ENCODE assay signal across 8 cellular contexts in genomic region chr19:1650627-1651009, GRCh38. TPM values are rescaled to one million over a fixed set of nuclear protein-coding genes. Genes with fewer than 3 reads are reported as not detected.
DNase-seq lines count a peak whose midpoint lies in the region; ATAC-seq and TF ChIP-seq lines count a peak whose summit lies in the region.

No MANE protein-coding gene starts in this region.

- in situ Hi-C loops in transverse colon (cut with MboI; ENCODE audit: low pct_ligation_motif_present in 1 of 4, low pct_unique_long_range_greater_than_20kb in 1 of 4, low sequenced_read_pairs in 3 of 4), result no loop called here

- H3K27me3 ChIP-seq in heart right ventricle (no peaks in the 10 kb centered on the region), iPS-15b (ENCODE audit: control insufficient read depth, insufficient read depth, low read length) (no peaks in the 10 kb centered on the region), transverse colon (no peaks in the 10 kb centered on the region)

- H3K9ac ChIP-seq in iPS-15b (ENCODE audit: low read depth, low read length), result peak overlapping the region; percentile 88

- no peak for TF ChIP-seq EP300 in transverse colon (IDR thresholded peaks at IDR 0.05; ENCODE audit: low read depth)

- 24 to 30% methylated on average over 13 of the region's 13 CpGs for WGBS in heart right ventricle, 2 donors
- WGBS in transverse colon (ENCODE audit: low coverage in 1 of 2), 2 donors, result 13 to 22% methylated on average over 2 to 13 of the region's 13 CpGs

- TF ChIP-seq POLR2A in transverse colon (IDR thresholded peaks at IDR 0.05), result no peak

- H3K9me3 ChIP-seq in heart right ventricle (no peaks in the 10 kb centered on the region), iPS-15b (ENCODE audit: control insufficient read depth, insufficient read depth, low read length) (no peaks in the 10 kb centered on the region), transverse colon (no peaks in the 10 kb centered on the region)

- H3K27ac ChIP-seq in heart right ventricle (peak overlapping the region in 7 of 10 donors; percentile 6 to 82 (median 79)), transverse colon (peak overlapping the region; percentile 88 to 93 (median 90))

- H3K4me1 ChIP-seq in heart right ventricle (peaks cover 0 to 25% (median 16%) of the 10 kb centered on the region in 9 donors), iPS-15b (ENCODE audit: control insufficient read depth, insufficient read depth, low read length) (peaks cover 2% of the 10 kb centered on the region), transverse colon (peaks cover 8 to 21% (median 11%) of the 10 kb centered on the region in 4 donors)

- intact Hi-C loops in heart right ventricle (cut with DNase I), result loop anchor here in 6 of 10 donors (1.0 to 10.0 kb wide), 3 partner anchors 43 to 46 kb away; partner anchors contain the start of gene UQCR11 (in 6 of the 6)
- intact Hi-C loops in left cardiac atrium (cut with DNase I), result loop anchor here in 1 of 2 donors (2.0 kb wide), 1 partner anchor 44 kb away; no protein-coding TSS in a partner anchor
- intact Hi-C loops in transverse colon (cut with DNase I; ENCODE audit: low total_unique reads), result loop anchor here (1.0 kb wide), 1 partner anchor 44 kb away; no protein-coding TSS in a partner anchor

- TF ChIP-seq CTCF in heart right ventricle (IDR thresholded peaks at IDR 0.05) (no peak), transverse colon (IDR thresholded peaks at IDR 0.05) (no peak)

- peaks cover 22% of the 10 kb centered on the region for H3K4me1 Mint-ChIP-seq in activated T-cell treated with anti-CD3 and anti-CD28 coated beads, Interleukin-2, amount 50 U/mL, for 4 hours (ENCODE audit: low read depth)

- H3K4me3 Mint-ChIP-seq in activated T-cell treated with anti-CD3 and anti-CD28 coated beads, Interleukin-2, amount 50 U/mL, for 4 hours, result peak overlapping the region; percentile 90

- no peak for DNase-seq in heart right ventricle
- DNase-seq in left cardiac atrium, result no peak
- no peak for DNase-seq in activated T-cell treated with anti-CD3 and anti-CD28 coated beads, Interleukin-2, amount 50 U/mL, for 4 hours
- no peak for DNase-seq in transverse colon
- no peak for DNase-seq in NCI-H1048 (lab: John Stamatoyannopoulos, UW)
- DNase-seq in activated CD8-positive, alpha-beta memory T cell treated with anti-CD3 and anti-CD28 coated beads, Interleukin-2, amount 50 U/mL, for 48 hours, result no peak

- ATAC-seq in heart right ventricle, result no peak
- ATAC-seq in left cardiac atrium, result no peak
- ATAC-seq in activated T-cell treated with anti-CD3 and anti-CD28 coated beads, Interleukin-2, amount 50 U/mL, for 4 hours, result no peak
- ATAC-seq in HG02840 (IDR thresholded peaks at IDR 0.05; ENCODE audit: low FRiP score, unreplicated experiment), result no peak

- no peaks in the 10 kb centered on the region for H3K9me3 Mint-ChIP-seq in activated T-cell treated with anti-CD3 and anti-CD28 coated beads, Interleukin-2, amount 50 U/mL, for 4 hours

- no peaks in the 10 kb centered on the region for H3K27me3 Mint-ChIP-seq in activated T-cell treated with anti-CD3 and anti-CD28 coated beads, Interleukin-2, amount 50 U/mL, for 4 hours (ENCODE audit: low read depth)

- H3K4me3 ChIP-seq in heart right ventricle (peak overlapping the region in 7 of 10 donors; percentile 79 to 93 (median 88)), iPS-15b (ENCODE audit: low read depth, low read length) (peak overlapping the region; percentile 74), transverse colon (peak overlapping the region in 2 of 4 donors; percentile 96 to 99)

- H3K36me3 ChIP-seq in heart right ventricle (peaks cover 0 to 41% (median 0%) of the 10 kb centered on the region in 9 donors), iPS-15b (ENCODE audit: control insufficient read depth, insufficient read depth, low read length) (peaks cover 41% of the 10 kb centered on the region), transverse colon (no peaks in the 10 kb centered on the region)

- H3K36me3 Mint-ChIP-seq in activated T-cell treated with anti-CD3 and anti-CD28 coated beads, Interleukin-2, amount 50 U/mL, for 4 hours (ENCODE audit: insufficient read depth), result peaks cover 2% of the 10 kb centered on the region

RNA-seq across cellular contexts. Expression of gene TCF3, which starts 1.8 kb away (rescaled TPM):
- 10 to 100 TPM; 12.4 to 29.2 (median 17.9) TPM for total RNA-seq in heart right ventricle
- polyA plus RNA-seq in heart right ventricle, result 10 to 100 TPM; 20.1 to 38.1 TPM
- 10 to 100 TPM; 24.1 to 25.8 TPM for total RNA-seq in left cardiac atrium
- 100 to 1,000 TPM; 144 to 184 (median 153) TPM for total RNA-seq in activated T-cell treated with anti-CD3 and anti-CD28 coated beads, Interleukin-2, amount 50 U/mL, for 4 hours
- total RNA-seq in transverse colon, result 100 to 1,000 TPM in 1 of 4 donors, 10 to 100 TPM in 3; 55.9 to 160 (median 79.7) TPM

RNA-seq across cellular contexts. Expression of gene UQCR11, which starts 45.4 kb away (rescaled TPM):
- total RNA-seq in heart right ventricle (1,000 to 10,000 TPM in 2 of 10 donors, 100 to 1,000 TPM in 8; 569 to 1,132 (median 804) TPM), left cardiac atrium (100 to 1,000 TPM; 674 to 933 TPM), transverse colon (100 to 1,000 TPM in 1 of 4 donors, 10 to 100 TPM in 3; 19.9 to 120 (median 60.8) TPM)
- polyA plus RNA-seq in heart right ventricle, result 100 to 1,000 TPM; 141 to 382 TPM
- total RNA-seq in activated T-cell treated with anti-CD3 and anti-CD28 coated beads, Interleukin-2, amount 50 U/mL, for 4 hours, result 100 to 1,000 TPM; 226 to 252 (median 250) TPM

RNA-seq across cellular contexts. Expression of gene MBD3, which starts 58.0 kb away (rescaled TPM):
- total RNA-seq in heart right ventricle (100 to 1,000 TPM in 1 of 10 donors, 10 to 100 TPM in 9; 34.5 to 101 (median 47.7) TPM), left cardiac atrium (10 to 100 TPM; 58.0 to 60.8 TPM), transverse colon (100 to 1,000 TPM in 1 of 4 donors, 10 to 100 TPM in 3; 61.4 to 121 (median 68.7) TPM)
- polyA plus RNA-seq in heart right ventricle, result 100 to 1,000 TPM; 111 to 125 TPM
- 100 to 1,000 TPM; 153 to 180 (median 163) TPM for total RNA-seq in activated T-cell treated with anti-CD3 and anti-CD28 coated beads, Interleukin-2, amount 50 U/mL, for 4 hours
